ENCODE assay signal across 8 cellular contexts in genomic region chr1:113072141-113072756, GRCh38. TPM values are rescaled to one million over a fixed set of nuclear protein-coding genes. Genes with fewer than 3 reads are reported as not detected.
DNase-seq lines count a peak whose midpoint lies in the region; ATAC-seq, FAIRE-seq and TF ChIP-seq lines count a peak whose summit lies in the region.

No MANE protein-coding gene starts in this region.

- peak; percentile 86 for DNase-seq in DMS79 treated with DMSO at 0.1 percent for 48 hours (lab: John Stamatoyannopoulos, UW)
- no peak for DNase-seq in endothelial cell of umbilical vein (ENCODE audit: low read depth, low spot score)
- no peak for DNase-seq in ovary
- DNase-seq in NCI-H524 (lab: John Stamatoyannopoulos, UW): no peak

- 28 to 29% (median 29%) methylated on average over 6 of the region's 6 CpGs for WGBS in ovary, 3 donors

- H2AFZ ChIP-seq in OCI-LY3 (ENCODE audit: low read depth, low read length) (peak overlapping the region; percentile 23), endothelial cell of umbilical vein (ENCODE audit: low read depth, low read length) (peak overlapping the region; percentile 24)

- peaks cover 42% of the 10 kb centered on the region for H3K79me2 ChIP-seq in OCI-LY3 (ENCODE audit: low read length)
- H3K79me2 ChIP-seq in endothelial cell of umbilical vein (ENCODE audit: control insufficient read depth, insufficient read depth, low read length): peaks cover 35% of the 10 kb centered on the region

- peaks cover 11% of the 10 kb centered on the region for H3K4me1 ChIP-seq in OCI-LY3 (ENCODE audit: low read length)
- H3K4me1 ChIP-seq in endothelial cell of umbilical vein (ENCODE audit: control insufficient read depth, extremely low read depth, insufficient read depth, low read length): peaks cover 11% of the 10 kb centered on the region
- H3K4me1 ChIP-seq in ovary (ENCODE audit: insufficient read depth): peaks cover 2% of the 10 kb centered on the region

- H3K36me3 ChIP-seq in OCI-LY3 (replicated peaks; ENCODE audit: low read depth, low read length) (peaks cover 3% of the 10 kb centered on the region), endothelial cell of umbilical vein (ENCODE audit: control insufficient read depth in 2 of 2, extremely low read depth in 1 of 2, insufficient read depth in 2 of 2, low read length in 2 of 2) (no peaks in the 10 kb centered on the region), ovary (no peaks in the 10 kb centered on the region)

- intact Hi-C loops in endothelial cell of umbilical vein (cut with micrococcal nuclease) (loop anchor here (1.0 to 5.0 kb wide), 4 partner anchors 135 to 680 kb away; no protein-coding TSS in a partner anchor), ovary (cut with DNase I) (loop anchor here in 1 of 4 donors (10.0 kb wide), 1 partner anchor 357 kb away; the partner anchor contains the start of gene PPM1J)

- H3K27me3 ChIP-seq in OCI-LY3 (ENCODE audit: low read depth, low read length) (no peaks in the 10 kb centered on the region), endothelial cell of umbilical vein (ENCODE audit: control insufficient read depth in 2 of 2, insufficient read depth in 2 of 2, low read length in 2 of 2) (no peaks in the 10 kb centered on the region), ovary (no peaks in the 10 kb centered on the region)

- H3K4me3 ChIP-seq in OCI-LY3 (ENCODE audit: low read length) (peak overlapping the region; percentile 100), endothelial cell of umbilical vein (replicated peaks in 1 of 3; ENCODE audit: insufficient read depth in 1 of 3, low read depth in 1 of 3, low read length in 3 of 3) (peak overlapping the region; percentile 59 to 96 (median 69)), ovary (peak overlapping the region; percentile 81)

- peak overlapping the region; percentile 86 for H3K9ac ChIP-seq in OCI-LY3 (ENCODE audit: low read length)
- peak overlapping the region; percentile 82 for H3K9ac ChIP-seq in endothelial cell of umbilical vein (replicated peaks; ENCODE audit: extremely low read depth, insufficient read depth, low read length)

- no peak for FAIRE-seq in endothelial cell of umbilical vein (lab: Jason Lieb, UNC)

- H3K4me2 ChIP-seq in OCI-LY3 (ENCODE audit: low read length): peak overlapping the region; percentile 84
- H3K4me2 ChIP-seq in endothelial cell of umbilical vein (ENCODE audit: insufficient read depth, low read length): peak overlapping the region; percentile 48

- TF ChIP-seq POLR2A in endothelial cell of umbilical vein (IDR thresholded peaks at IDR 0.05; ENCODE audit: low read depth, low read length) (no peak), ovary (IDR thresholded peaks at IDR 0.05) (no peak)

- peaks cover 13% of the 10 kb centered on the region; the same call in 1 of the 2 replicates for H4K20me1 ChIP-seq in OCI-LY3 (ENCODE audit: insufficient read depth, low read length)
- H4K20me1 ChIP-seq in endothelial cell of umbilical vein (replicated peaks; ENCODE audit: control insufficient read depth, extremely low read depth, insufficient read depth, low read length): peaks cover 4% of the 10 kb centered on the region

- H3K27ac ChIP-seq in OCI-LY3 (ENCODE audit: low read length): peak overlapping the region; percentile 63
- H3K27ac ChIP-seq in endothelial cell of umbilical vein (ENCODE audit: insufficient read depth, low read depth, low read length): no peak overlapping the region
- peak overlapping the region; percentile 70 to 83 for H3K27ac ChIP-seq in ovary

- BruUV-seq in endothelial cell of umbilical vein (replicated peaks; lab: Mats Ljungman, UMichigan): no TSS peak

- POLR2A ChIA-PET in endothelial cell of umbilical vein (lab: Charles Lee): interaction anchor here (0.8 to 2.1 kb wide), 5 partner anchors 13 to 157 kb away, joined by 3 to 11 read pairs (median 4); partner anchors contain the start of gene SLC16A1

- H3K9me3 ChIP-seq in OCI-LY3 (ENCODE audit: insufficient read depth, low read length): no peaks in the 10 kb centered on the region
- no peaks in the 10 kb centered on the region for H3K9me3 ChIP-seq in endothelial cell of umbilical vein (replicated peaks; ENCODE audit: control insufficient read depth, insufficient read depth, low read length)
- no peaks in the 10 kb centered on the region for H3K9me3 ChIP-seq in ovary

- no peak for TF ChIP-seq EP300 in ovary (IDR thresholded peaks at IDR 0.05)

- no peak for ATAC-seq in HG03432 (IDR thresholded peaks at IDR 0.05; ENCODE audit: unreplicated experiment)
- no peak for ATAC-seq in GM18861 (IDR thresholded peaks at IDR 0.05; ENCODE audit: unreplicated experiment)
- no peak for ATAC-seq in HG03159 (IDR thresholded peaks at IDR 0.05; ENCODE audit: unreplicated experiment)

- no peaks in the 10 kb centered on the region for H3K9me1 ChIP-seq in endothelial cell of umbilical vein (replicated peaks; ENCODE audit: control insufficient read depth, extremely low read depth, insufficient read depth, low read length)

- TF ChIP-seq CTCF in OCI-LY3 (IDR thresholded peaks at IDR 0.05; ENCODE audit: low read depth, low read length) (no peak), endothelial cell of umbilical vein (IDR thresholded peaks at IDR 0.05; ENCODE audit: extremely low read depth in 1 of 2, insufficient read depth in 1 of 2, low read depth in 1 of 2, low read length in 2 of 2) (no peak), ovary (IDR thresholded peaks at IDR 0.05) (no peak)

- dilution Hi-C loops in endothelial cell of umbilical vein (cut with MboI; ENCODE audit: extremely low pct_ligation_motif_present, low sequenced_read_pairs): no loop called here

- CTCF ChIA-PET in endothelial cell of umbilical vein (lab: Charles Lee): interaction anchor here (0.5 to 3.1 kb wide), 75 partner anchors 8 to 740 kb away, joined by 3 to 87 read pairs (median 4); partner anchors contain the start of genes MAGI3, PHTF1, PPM1J and RSBN1

TF ChIP-seq in endothelial cell of umbilical vein, 7 proteins besides CTCF, POLR2A, EP300 and RAD21:
- no peak for TF ChIP-seq EZH2 (IDR thresholded peaks at IDR 0.05; ENCODE audit: borderline replicate concordance, low read depth, low read length, severe bottlenecking)
- TF ChIP-seq GATA2 (IDR thresholded peaks at IDR 0.05; ENCODE audit: insufficient read depth, insufficient read length, low read depth, low read length): peak; percentile 83

RNA-seq across cellular contexts. Expression of gene LRIG2, which starts 0.7 kb away (rescaled TPM):
- total RNA-seq in endothelial cell of umbilical vein (14.4 and 20.1 TPM in 2 replicates), ovary (10 to 100 TPM; 13.3 to 32.4 (median 20.1) TPM)
- polyA plus RNA-seq in endothelial cell of umbilical vein (8.1 and 8.4 TPM in 2 replicates), ovary (10 to 100 TPM in 1 of 2 donors, 1 to 10 TPM in 1; 7.4 to 10.4 TPM)
- 5.3 and 5.5 TPM in 2 replicates for polyA plus RNA-seq in endothelial cell of umbilical vein (2011; cell fraction: cytosol; rRNA removed)
- 31.5 and 33.6 TPM in 2 replicates for polyA plus RNA-seq in endothelial cell of umbilical vein (2011; cell fraction: nucleus; rRNA removed)
- 4.1 and 4.8 TPM in 2 replicates for polyA plus RNA-seq in endothelial cell of umbilical vein (2012)
- polyA minus RNA-seq in endothelial cell of umbilical vein: 38.7 and 43.2 TPM in 2 replicates
- 11.5 TPM for polyA minus RNA-seq in endothelial cell of umbilical vein (2011; cell fraction: cytosol; rRNA and poly(A)+ RNA removed)
- polyA minus RNA-seq in endothelial cell of umbilical vein (2011; cell fraction: nucleus; rRNA and poly(A)+ RNA removed): 30.3 and 50.1 TPM in 2 replicates
